15 cellular contexts compared by ENCODE assay signal in the genomic region with DNA sequence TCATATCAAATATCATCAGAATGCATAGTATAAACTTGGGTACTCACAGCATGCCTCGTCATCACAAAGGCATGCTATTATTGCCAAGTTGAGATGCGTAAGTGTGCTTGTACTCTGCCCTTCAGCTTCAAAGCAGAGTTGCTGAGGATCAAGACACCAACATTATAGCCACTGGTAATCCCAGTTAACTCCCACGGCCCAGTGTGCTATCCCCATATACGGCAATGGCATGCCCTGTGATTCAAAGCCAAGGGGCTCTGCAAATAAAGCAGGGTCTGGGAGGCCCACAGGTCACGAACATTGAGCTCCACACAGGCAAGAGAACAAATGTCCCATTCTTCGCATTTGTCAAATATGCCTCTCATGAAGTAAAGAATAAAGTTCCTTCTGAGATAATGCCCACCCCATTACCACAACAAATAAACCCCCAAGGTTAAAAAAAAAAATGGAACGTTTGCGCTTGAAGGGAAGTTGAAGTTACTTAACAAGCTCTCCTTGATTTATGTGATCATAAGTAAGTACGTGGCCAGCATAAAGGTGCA.
DNase-seq lines count a peak whose midpoint lies in the region; TF ChIP-seq lines count a peak whose summit lies in the region.
"Had no signal": no experiment of that assay in that cellular context is flagged by ENCODE, and none has a peak within 500 bp of the region (broad histone marks: within the 10 kb centered on the region; RNA-seq: fewer than 3 reads in every experiment).

No MANE protein-coding gene starts in this region.

- no peaks in the 10 kb centered on the region for H3K27me3 Mint-ChIP-seq in endodermal cell (ENCODE audit: insufficient read depth)
- H3K27me3 Mint-ChIP-seq in neural progenitor cell (ENCODE audit: insufficient read depth, low read depth) = no peaks in the 10 kb centered on the region
- peaks cover 4% of the 10 kb centered on the region for H3K27me3 Mint-ChIP-seq in activated T-helper 1 cell treated with anti-CD3 and anti-CD28 coated beads, Interleukin-12 subunit alpha, Interleukin-12 subunit beta, Interleukin-2, Interleukin-4 antibody, amounts not matched to agents 30 ng/mL and 10 ng/mL and 1 ng/mL, durations not matched to agents 14 hours and 24 hours and 36 hours (ENCODE audit: insufficient read depth)
- H3K27me3 Mint-ChIP-seq: CD4-positive, alpha-beta T cell had no signal

- H3K36me3 Mint-ChIP-seq in endodermal cell (ENCODE audit: low read depth) = no peaks in the 10 kb centered on the region
- peaks cover 3% of the 10 kb centered on the region for H3K36me3 Mint-ChIP-seq in neural progenitor cell
- no peaks in the 10 kb centered on the region for H3K36me3 Mint-ChIP-seq in activated T-helper 1 cell treated with anti-CD3 and anti-CD28 coated beads, Interleukin-12 subunit alpha, Interleukin-12 subunit beta, Interleukin-2, Interleukin-4 antibody, amounts not matched to agents 30 ng/mL and 10 ng/mL and 1 ng/mL, durations not matched to agents 14 hours and 24 hours and 36 hours (ENCODE audit: low read depth)

- H2AFZ ChIP-seq in neural progenitor cell (replicated peaks) = no peak overlapping the region

- H3K27ac ChIP-seq in endodermal cell (ENCODE audit: low read depth, low read length) (peak overlapping the region; percentile 81), neural progenitor cell (no peak overlapping the region), vagina (no peak overlapping the region)
- H3K27ac ChIP-seq: KMS-11, lower lobe of right lung had no signal

- H3K36me3 ChIP-seq in endodermal cell (ENCODE audit: control insufficient read depth, insufficient read depth, low read length) (no peaks in the 10 kb centered on the region), neural progenitor cell (no peaks in the 10 kb centered on the region), vagina (no peaks in the 10 kb centered on the region)
- H3K36me3 ChIP-seq: lower lobe of right lung had no signal

- H3K9me3 ChIP-seq in endodermal cell (ENCODE audit: control insufficient read depth, low read length) = peaks cover 8% of the 10 kb centered on the region
- no peaks in the 10 kb centered on the region for H3K9me3 ChIP-seq in neural progenitor cell (ENCODE audit: low read depth)
- H3K9me3 ChIP-seq in vagina = no peaks in the 10 kb centered on the region
- H3K9me3 ChIP-seq: lower lobe of right lung had no signal

- no peaks in the 10 kb centered on the region for H3F3A ChIP-seq in neural progenitor cell (ENCODE audit: low read depth)

- H3K9ac ChIP-seq in endodermal cell (ENCODE audit: extremely low read depth, low read length, poor library complexity, severe bottlenecking) (no peak overlapping the region), neural progenitor cell (no peak overlapping the region)
- H3K9ac ChIP-seq: KMS-11 had no signal

- no peak overlapping the region for H3K4me2 ChIP-seq in neural progenitor cell
- H3K4me2 ChIP-seq: KMS-11 had no signal

- TF ChIP-seq CTCF in endodermal cell (conservative IDR thresholded peaks at IDR 0.05) (no peak), neural progenitor cell (IDR thresholded peaks at IDR 0.05) (no peak), vagina (IDR thresholded peaks at IDR 0.05) (no peak)

- H3K79me2 ChIP-seq in neural progenitor cell (ENCODE audit: low read depth) = no peaks in the 10 kb centered on the region

- intact Hi-C loops in vagina (cut with DNase I) = no loop called here
- intact Hi-C loops in activated T-helper 1 cell treated with anti-CD3 and anti-CD28 coated beads, Interleukin-12 subunit alpha, Interleukin-12 subunit beta, Interleukin-2, Interleukin-4 antibody, amounts not matched to agents 30 ng/mL and 10 ng/mL and 1 ng/mL, durations not matched to agents 14 hours and 24 hours and 36 hours (cut with micrococcal nuclease) = no loop called here

- no peak overlapping the region for H3K27ac Mint-ChIP-seq in endodermal cell
- peak overlapping the region; percentile 96 for H3K27ac Mint-ChIP-seq in neural progenitor cell
- H3K27ac Mint-ChIP-seq in activated T-helper 1 cell treated with anti-CD3 and anti-CD28 coated beads, Interleukin-12 subunit alpha, Interleukin-12 subunit beta, Interleukin-2, Interleukin-4 antibody, amounts not matched to agents 30 ng/mL and 10 ng/mL and 1 ng/mL, durations not matched to agents 14 hours and 24 hours and 36 hours = no peak overlapping the region
- H3K27ac Mint-ChIP-seq: CD4-positive, alpha-beta T cell had no signal

- DNase-seq in ELF-1 (ENCODE audit: low read depth, low spot score) (peak; percentile 29), RKO (ENCODE audit: low spot score) (peak; percentile 37), endodermal cell (no peak), neural progenitor cell (ENCODE audit: low spot score) (no peak), vagina (ENCODE audit: extremely low spot score in 2 of 2) (no peak), KBM-7 (no peak), GDM1 (lab: John Stamatoyannopoulos, UW) (no peak)
- no peak for DNase-seq in activated T-helper 1 cell treated with anti-CD3 and anti-CD28 coated beads, Interleukin-12 subunit alpha, Interleukin-12 subunit beta, Interleukin-2, Interleukin-4 antibody, amounts not matched to agents 30 ng/mL and 10 ng/mL and 1 ng/mL, durations not matched to agents 14 hours and 24 hours and 36 hours (ENCODE audit: low spot score)
- DNase-seq: activated gamma-delta T cell treated with Interleukin-2 at 50 U/mL for 16 hours; CD4-positive, alpha-beta T cell; lower lobe of right lung; NCI-H2081; NK-92 treated with Interleukin-12 subunit alpha and Interleukin-12 subunit beta, amount 100 ng/mL, for 24 hours; posterior cingulate gyrus had no signal

- H3K4me1 Mint-ChIP-seq in endodermal cell (peaks cover 4% of the 10 kb centered on the region), neural progenitor cell (peaks cover 19% of the 10 kb centered on the region)
- no peaks in the 10 kb centered on the region for H3K4me1 Mint-ChIP-seq in activated T-helper 1 cell treated with anti-CD3 and anti-CD28 coated beads, Interleukin-12 subunit alpha, Interleukin-12 subunit beta, Interleukin-2, Interleukin-4 antibody, amounts not matched to agents 30 ng/mL and 10 ng/mL and 1 ng/mL, durations not matched to agents 14 hours and 24 hours and 36 hours (ENCODE audit: low read depth)

- H4K20me1 ChIP-seq in neural progenitor cell (ENCODE audit: low read depth) = no peaks in the 10 kb centered on the region

- H3K4me1 ChIP-seq in endodermal cell (ENCODE audit: control insufficient read depth, insufficient read depth, low read length) (peaks cover 5% of the 10 kb centered on the region), neural progenitor cell (no peaks in the 10 kb centered on the region), vagina (no peaks in the 10 kb centered on the region)
- H3K4me1 ChIP-seq: lower lobe of right lung had no signal

- 67 to 89% methylated on average over 7 to 9 of the region's 9 CpGs for WGBS in endodermal cell (ENCODE audit: insufficient coverage in 1 of 2, insufficient read length in 1 of 2), 2 experiments

- TF ChIP-seq POLR2A in vagina (IDR thresholded peaks at IDR 0.05) = no peak

- H3K4me3 ChIP-seq in endodermal cell (ENCODE audit: low read length) = no peak overlapping the region
- H3K4me3 ChIP-seq in neural progenitor cell = no peak overlapping the region
- no peak overlapping the region for H3K4me3 ChIP-seq in vagina
- H3K4me3 ChIP-seq: lower lobe of right lung had no signal

- H3K9me3 Mint-ChIP-seq in endodermal cell (peaks cover 8% of the 10 kb centered on the region), neural progenitor cell (peaks cover 5% of the 10 kb centered on the region)
- no peaks in the 10 kb centered on the region for H3K9me3 Mint-ChIP-seq in activated T-helper 1 cell treated with anti-CD3 and anti-CD28 coated beads, Interleukin-12 subunit alpha, Interleukin-12 subunit beta, Interleukin-2, Interleukin-4 antibody, amounts not matched to agents 30 ng/mL and 10 ng/mL and 1 ng/mL, durations not matched to agents 14 hours and 24 hours and 36 hours
- H3K9me3 Mint-ChIP-seq: CD4-positive, alpha-beta T cell had no signal

- no peak overlapping the region for H3K4me3 Mint-ChIP-seq in endodermal cell
- peak overlapping the region; percentile 1 for H3K4me3 Mint-ChIP-seq in neural progenitor cell
- H3K4me3 Mint-ChIP-seq in activated T-helper 1 cell treated with anti-CD3 and anti-CD28 coated beads, Interleukin-12 subunit alpha, Interleukin-12 subunit beta, Interleukin-2, Interleukin-4 antibody, amounts not matched to agents 30 ng/mL and 10 ng/mL and 1 ng/mL, durations not matched to agents 14 hours and 24 hours and 36 hours = no peak overlapping the region
- H3K4me3 Mint-ChIP-seq: CD4-positive, alpha-beta T cell had no signal

- H3K27me3 ChIP-seq in endodermal cell (ENCODE audit: control insufficient read depth, insufficient read depth, low read length, poor library complexity, severe bottlenecking) (no peaks in the 10 kb centered on the region), neural progenitor cell (no peaks in the 10 kb centered on the region), vagina (no peaks in the 10 kb centered on the region)

- in situ Hi-C loops in KBM-7 (cut with MboI; ENCODE audit: low pct_unique_long_range_greater_than_20kb, low sequenced_read_pairs) = no loop called here

Comparison
In these comparisons a context has a peak if more than half of its experiments do, and no peak if none do; other contexts are left out.
1. DNase-seq: peak in ELF-1 (single experiment) and RKO (single experiment); none in endodermal cell (single experiment), neural progenitor cell (single experiment), vagina (0 of 2), KBM-7 (single experiment), activated T-helper 1 cell treated with anti-CD3 and anti-CD28 coated beads, Interleukin-12 subunit alpha, Interleukin-12 subunit beta, Interleukin-2, Interleukin-4 antibody, amounts not matched to agents 30 ng/mL and 10 ng/mL and 1 ng/mL, durations not matched to agents 14 hours and 24 hours and 36 hours (single experiment) and GDM1 (single experiment).